8 cellular contexts compared by ENCODE assay signal in the genomic region with DNA sequence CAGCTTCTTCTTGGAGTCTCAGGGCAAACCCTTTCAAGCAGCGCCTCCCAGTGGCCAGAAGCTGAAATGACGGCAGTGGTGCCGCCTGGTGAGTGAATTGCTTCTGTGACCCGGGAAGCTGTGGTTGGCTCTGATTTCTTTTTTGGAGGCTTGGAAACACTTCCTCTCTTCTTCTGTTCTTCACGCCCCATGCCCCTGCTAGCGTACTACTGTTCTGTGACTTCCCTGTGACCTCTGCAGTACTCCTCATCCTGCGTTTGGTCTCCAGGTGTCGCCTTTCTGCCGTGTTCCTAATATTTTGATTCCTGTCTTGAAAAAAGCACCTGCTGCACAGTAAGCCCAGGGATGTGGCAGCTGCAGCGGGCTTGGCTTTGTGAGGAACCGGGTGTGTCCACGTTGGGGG.
DNase-seq lines count a peak whose midpoint lies in the region; ATAC-seq, FAIRE-seq and TF ChIP-seq lines count a peak whose summit lies in the region.
"Not testable (repeated sequence)": the region's sequence is repeated elsewhere in the genome, so short reads cannot be mapped to it uniquely, and the experiment has no call there.

No MANE protein-coding gene starts in this region.

- H2AK5ac ChIP-seq in IMR-90 (ENCODE audit: low read depth, low read length) = not testable (repeated sequence)

- H3K27me3 Mint-ChIP-seq in WTC11 (ENCODE audit: low read depth); nephron progenitor cell (ENCODE audit: low read depth, poor library complexity): not testable (repeated sequence)

- H3K9me1 ChIP-seq in IMR-90 (ENCODE audit: insufficient read depth, low read length) = not testable (repeated sequence)

- POLR2A ChIA-PET in IMR-90 (lab: Charles Lee; ENCODE audit: unreplicated experiment); WTC11 (lab: Charles Lee); GM12878 (lab: Charles Lee): not testable (repeated sequence)

- H3K14ac ChIP-seq in IMR-90 (replicated peaks; ENCODE audit: low read depth, low read length) = not testable (repeated sequence)

- H3K4me1 Mint-ChIP-seq in WTC11 = peaks cover 26% of the 10 kb centered on the region
- H3K4me1 Mint-ChIP-seq in nephron progenitor cell = peaks cover 30% of the 10 kb centered on the region

- not testable (repeated sequence) for H2AFZ ChIP-seq in IMR-90 (replicated peaks; ENCODE audit: low read length, poor library complexity); GM12878 (ENCODE audit: control insufficient read depth, low read depth, low read length)

- H2BK120ac ChIP-seq in IMR-90 (ENCODE audit: low read depth, low read length) = 0 out of 2 replicates have a peak overlapping the region, but pooled peaks have one; percentile 5

- not testable (repeated sequence) for H2BK5ac ChIP-seq in IMR-90 (ENCODE audit: low read depth, low read length, poor library complexity, severe bottlenecking)

- not testable (repeated sequence) for H3K36me3 ChIP-seq in IMR-90 (ENCODE audit: control insufficient read depth, insufficient read depth, low read length); GM12878 (ENCODE audit: control insufficient read depth in 2 of 2, insufficient read depth in 2 of 2, low read length in 1 of 2)

- not testable (repeated sequence) for H3K79me2 ChIP-seq in GM12878 (ENCODE audit: control insufficient read depth, insufficient read depth, low read length)

- RAD21 ChIA-PET in GM12878 (lab: Charles Lee; ENCODE audit: unreplicated experiment) = not testable (repeated sequence)

- not testable (repeated sequence) for H2BK20ac ChIP-seq in IMR-90 (ENCODE audit: low read depth, low read length)

- SMC1A ChIA-PET in GM12878 (lab: Charles Lee; ENCODE audit: uncharacterized antibody, unreplicated experiment) = not testable (repeated sequence)

- H3K9ac ChIP-seq in IMR-90 (ENCODE audit: low read depth, low read length); GM12878 (ENCODE audit: control insufficient read depth, insufficient read depth, low read length): not testable (repeated sequence)

- H2AK9ac ChIP-seq in IMR-90 (replicated peaks; ENCODE audit: low read depth, low read length, poor library complexity) = not testable (repeated sequence)

- not testable (repeated sequence) for ATAC-seq in IMR-90 (ENCODE audit: low read depth); GM12878
- peak; percentile 36; the same call in 1 of the 2 replicates for ATAC-seq in WTC11

- intact Hi-C loops in IMR-90 (cut with micrococcal nuclease) = loop anchor here (5.0 kb wide), 2 partner anchors 50 to 70 kb away; no protein-coding TSS in a partner anchor
- intact Hi-C loops in GM12878 (cut with micrococcal nuclease; ENCODE audit: unreplicated experiment); head of caudate nucleus (cut with DNase I): not testable (repeated sequence)

- H3K79me1 ChIP-seq in IMR-90 (ENCODE audit: low read depth in 1 of 2, low read length in 2 of 2) = not testable (repeated sequence)

- H3K36me3 Mint-ChIP-seq in WTC11; nephron progenitor cell (ENCODE audit: low read depth): not testable (repeated sequence)

- H3K4me3 ChIP-seq in IMR-90 (ENCODE audit: insufficient read depth, low read depth, low read length); GM12878: not testable (repeated sequence)

- H3K4ac ChIP-seq in IMR-90 (ENCODE audit: low read depth, low read length) = not testable (repeated sequence)

- not testable (repeated sequence) for H3K27me3 ChIP-seq in IMR-90 (ENCODE audit: control insufficient read depth, insufficient read depth, low read length); GM12878 (replicated peaks in 1 of 2; ENCODE audit: control insufficient read depth in 2 of 2, insufficient read depth in 2 of 2, low read length in 1 of 2)

- DNase-seq in Caki2 (ENCODE audit: low read depth) = peak; percentile 22
- not testable (repeated sequence) for DNase-seq in IMR-90; GM12878 (ENCODE audit: low read depth, low spot score)
- peak; percentile 35 for DNase-seq in NCI-H774 (lab: John Stamatoyannopoulos, UW)
- DNase-seq in WTC11 (ENCODE audit: low spot score) = peak; percentile 90
- DNase-seq in head of caudate nucleus = peak; percentile 30 to 88 (median 76)
- DNase-seq in nephron progenitor cell = peak; percentile 71
- DNase-seq in stromal cell of bone marrow (ENCODE audit: low read depth) = peak; percentile 21

- not testable (repeated sequence) for BruUV-seq in IMR-90 (replicated peaks; lab: Mats Ljungman, UMichigan); GM12878 (replicated peaks; lab: Mats Ljungman, UMichigan)

- H3K18ac ChIP-seq in IMR-90 (ENCODE audit: low read depth, low read length) = not testable (repeated sequence)

- H3K4me3 Mint-ChIP-seq in WTC11, nephron progenitor cell: not testable (repeated sequence)

- not testable (repeated sequence) for H3K56ac ChIP-seq in IMR-90 (ENCODE audit: extremely low read depth, insufficient read depth, low read length)

- not testable (repeated sequence) for H3K27ac ChIP-seq in IMR-90 (ENCODE audit: insufficient read depth, low read length); GM12878 (ENCODE audit: control insufficient read depth, insufficient read depth)

- peak; percentile 40 for TF ChIP-seq CTCF in IMR-90 (conservative IDR thresholded peaks at IDR 0.05; ENCODE audit: low read depth, low read length)
- peak; percentile 68 for TF ChIP-seq CTCF in WTC11 (IDR thresholded peaks at IDR 0.05)
- TF ChIP-seq CTCF in GM12878 (IDR thresholded peaks at IDR 0.05 in 2 of 3, conservative IDR thresholded peaks at IDR 0.05 in 1 of 3; ENCODE audit: control insufficient read depth in 2 of 3, extremely low read depth in 1 of 3, insufficient read depth in 1 of 3, low read depth in 3 of 3, low read length in 3 of 3) = peak in 2 of 3 experiments; percentile 42 to 44; a peak in 4 of 6 replicates
- peak; percentile 48 for TF ChIP-seq CTCF in nephron progenitor cell (IDR thresholded peaks at IDR 0.05)

- H3K9me3 ChIP-seq in IMR-90 (ENCODE audit: control insufficient read depth, insufficient read depth, low read length); GM12878 (replicated peaks; ENCODE audit: control insufficient read depth, insufficient read depth, low read length): not testable (repeated sequence)

- H3K23ac ChIP-seq in IMR-90 (ENCODE audit: low read depth, low read length) = not testable (repeated sequence)

- WGBS in IMR-90 (ENCODE audit: extremely low coverage in 2 of 2, insufficient read length in 1 of 2), 2 experiments = 0% methylated on average over 1 of the region's 12 CpGs; no CpG with 5 or more reads in 1 of the 2 experiments
- WGBS in GM12878 (ENCODE audit: insufficient coverage, insufficient replicate concordance, low lambda C conversion rate, missing lambda C conversion rate) = under 1% methylated on average over 11 of the region's 12 CpGs

- not testable (repeated sequence) for H4K20me1 ChIP-seq in IMR-90 (ENCODE audit: insufficient read depth, low read length); GM12878 (ENCODE audit: control insufficient read depth, insufficient read depth)

- TF ChIP-seq EP300 in GM12878 (IDR thresholded peaks at IDR 0.05; ENCODE audit: borderline replicate concordance in 1 of 2, control insufficient read depth in 1 of 2, low read depth in 2 of 2, low read length in 2 of 2) = not testable (repeated sequence)

- TF ChIP-seq POLR2A in IMR-90 (IDR thresholded peaks at IDR 0.05; ENCODE audit: low read depth, low read length); GM12878 (IDR thresholded peaks at IDR 0.05; ENCODE audit: low read depth, low read length): not testable (repeated sequence)

- not testable (repeated sequence) for H3K9me3 Mint-ChIP-seq in WTC11, nephron progenitor cell

- in situ Hi-C loops in Caki2 (cut with HindIII; ENCODE audit: low pct_unique_long_range_greater_than_20kb, low sequenced_read_pairs); GM12878 (cut with MboI): not testable (repeated sequence)
- in situ Hi-C loops in IMR-90 (cut with MboI; ENCODE audit: low sequenced_read_pairs) = loop anchor here (10.0 kb wide), 2 partner anchors 48 to 168 kb away; no protein-coding TSS in a partner anchor

- H3K4me2 ChIP-seq in IMR-90 (ENCODE audit: low read depth, low read length); GM12878 (ENCODE audit: control insufficient read depth, insufficient read depth): not testable (repeated sequence)

- dilution Hi-C loops in IMR-90 (cut with HindIII; ENCODE audit: low sequenced_read_pairs, unreplicated experiment) = not testable (repeated sequence)

- CTCF ChIA-PET in IMR-90 (lab: Yijun Ruan, JAX) (interaction anchor here (0.6 to 1.4 kb wide), 4 partner anchors 72 to 465 kb away, joined by 3 to 4 read pairs (median 3); no protein-coding TSS in a partner anchor), WTC11 (lab: Charles Lee) (interaction anchor here (0.6 to 1.8 kb wide), 30 partner anchors 12 to 507 kb away, joined by 3 to 13 read pairs (median 3); no protein-coding TSS in a partner anchor), GM12878 (lab: Yijun Ruan, JAX) (interaction anchor here (0.7 to 1.4 kb wide), 6 partner anchors 11 to 515 kb away, joined by 3 to 5 read pairs (median 3); no protein-coding TSS in a partner anchor)

- H3K27ac Mint-ChIP-seq in WTC11, nephron progenitor cell: not testable (repeated sequence)

- not testable (repeated sequence) for H4K8ac ChIP-seq in IMR-90 (ENCODE audit: low read depth in 2 of 2, low read length in 2 of 2)

- H3K4me1 ChIP-seq in IMR-90 (ENCODE audit: control insufficient read depth, insufficient read depth, low read length); GM12878 (ENCODE audit: control insufficient read depth, insufficient read depth, low read length): not testable (repeated sequence)

- not testable (repeated sequence) for FAIRE-seq in GM12878 (lab: Jason Lieb, UNC)

- H4K5ac ChIP-seq in IMR-90 (ENCODE audit: low read depth, low read length) = not testable (repeated sequence)

- not testable (repeated sequence) for H4K91ac ChIP-seq in IMR-90 (ENCODE audit: insufficient read depth, low read depth, low read length)

- H2BK15ac ChIP-seq in IMR-90 (ENCODE audit: low read depth, low read length) = not testable (repeated sequence)

- not testable (repeated sequence) for TF ChIP-seq RAD21 in IMR-90 (IDR thresholded peaks at IDR 0.05; ENCODE audit: low read length); GM12878 (IDR thresholded peaks at IDR 0.05; ENCODE audit: insufficient read depth, low read depth, low read length)

TF ChIP-seq in GM12878, 131 proteins besides CTCF, POLR2A, EP300 and RAD21:
- 0 out of 2 replicates have a peak, but pooled peaks have one; percentile 2 for TF ChIP-seq SMC3 (IDR thresholded peaks at IDR 0.05; ENCODE audit: borderline replicate concordance, low read length)
TF ChIP-seq in GM12878: peak in this region for 1; not testable (repeated sequence) for 130.
